1 cellular context compared by ENCODE assay signal in genomic region chr12:109777544-109777943, GRCh38.
A peak's percentile ranks its signal among the peaks of the same experiment; 100 is the strongest.
TF ChIP-seq lines count a peak whose summit lies in the region.

No MANE protein-coding gene starts in this region.

TF ChIP-seq in HepG2, 621 proteins besides CTCF, POLR2A, EP300 and RAD21 (continued from another document and continues in another):
- TF ChIP-seq ZNF646 (CRISPR knock-in tag; IDR thresholded peaks at IDR 0.05) (no peak), FOXO1 (CRISPR knock-in tag; IDR thresholded peaks at IDR 0.05) (no peak), ZNF136 (CRISPR knock-in tag; IDR thresholded peaks at IDR 0.05; ENCODE audit: low read depth) (no peak), JUNB (CRISPR knock-in tag; IDR thresholded peaks at IDR 0.05; ENCODE audit: borderline replicate concordance) (no peak), NFYB (CRISPR knock-in tag; IDR thresholded peaks at IDR 0.05) (peak; percentile 72), NKX3-1 (CRISPR knock-in tag; IDR thresholded peaks at IDR 0.05) (no peak), DR1 (CRISPR knock-in tag; IDR thresholded peaks at IDR 0.05) (no peak), FOXA1 (IDR thresholded peaks at IDR 0.05) (no peak), FOXA1 (CRISPR knock-in tag; IDR thresholded peaks at IDR 0.05) (no peak), KMT2B (CRISPR knock-in tag; IDR thresholded peaks at IDR 0.05) (no peak), FOXK1 (CRISPR knock-in tag; IDR thresholded peaks at IDR 0.05; ENCODE audit: borderline replicate concordance, low read depth) (no peak), TEAD3 (CRISPR knock-in tag; optimal IDR thresholded peaks at IDR 0.05; ENCODE audit: borderline replicate concordance) (peak; percentile 75), ZBTB33 (CRISPR knock-in tag; IDR thresholded peaks at IDR 0.05) (no peak), NFYC (CRISPR knock-in tag; IDR thresholded peaks at IDR 0.05) (peak; percentile 81), CSRNP1 (CRISPR knock-in tag; IDR thresholded peaks at IDR 0.05) (no peak), ZNF614 (CRISPR knock-in tag; IDR thresholded peaks at IDR 0.05; ENCODE audit: borderline replicate concordance) (no peak), HOMEZ (CRISPR knock-in tag; IDR thresholded peaks at IDR 0.05; ENCODE audit: low read depth) (no peak), IRF2 (CRISPR knock-in tag; IDR thresholded peaks at IDR 0.05) (no peak), ARID4A (CRISPR knock-in tag; IDR thresholded peaks at IDR 0.05; ENCODE audit: borderline replicate concordance) (peak; percentile 31; the same call in 1 of the 2 replicates), ZNF367 (CRISPR knock-in tag; IDR thresholded peaks at IDR 0.05; ENCODE audit: borderline replicate concordance) (no peak), RAD51 (IDR thresholded peaks at IDR 0.05; ENCODE audit: borderline replicate concordance) (peak; percentile 58; the same call in 1 of the 2 replicates), FOXO4 (CRISPR knock-in tag; conservative IDR thresholded peaks at IDR 0.05) (no peak), ZFP36 (IDR thresholded peaks at IDR 0.05; ENCODE audit: borderline replicate concordance, low read depth, low read length, partially characterized antibody) (no peak), YEATS2 (CRISPR knock-in tag; IDR thresholded peaks at IDR 0.05; ENCODE audit: borderline replicate concordance) (no peak), ZNF670 (CRISPR knock-in tag; IDR thresholded peaks at IDR 0.05; ENCODE audit: borderline replicate concordance) (no peak), ZNF274 (CRISPR knock-in tag; IDR thresholded peaks at IDR 0.05) (no peak), KDM5A (IDR thresholded peaks at IDR 0.05; ENCODE audit: borderline replicate concordance, low read length) (no peak), MTF1 (CRISPR knock-in tag; IDR thresholded peaks at IDR 0.05) (no peak), RNF219 (CRISPR knock-in tag; IDR thresholded peaks at IDR 0.05) (no peak), PCBP2 (optimal IDR thresholded peaks at IDR 0.05; ENCODE audit: low read depth, low read length, poor library complexity, severe bottlenecking) (no peak), MXD4 (CRISPR knock-in tag; IDR thresholded peaks at IDR 0.05) (no peak), ZFY (CRISPR knock-in tag; IDR thresholded peaks at IDR 0.05) (0 out of 2 replicates have a peak, but pooled peaks have one; percentile 9), ZBED4 (CRISPR knock-in tag; IDR thresholded peaks at IDR 0.05; ENCODE audit: borderline replicate concordance) (no peak), ZNF7 (CRISPR knock-in tag; IDR thresholded peaks at IDR 0.05) (peak; percentile 64), ZNF552 (CRISPR knock-in tag; IDR thresholded peaks at IDR 0.05; ENCODE audit: borderline replicate concordance) (no peak)
